In genomic region chr5:103562084-103562452, GRCh38 we compare ENCODE assay signal across 8 cellular contexts. TPM values are rescaled to one million over a fixed set of nuclear protein-coding genes. Genes with fewer than 3 reads are reported as not detected.
DNase-seq lines count a peak whose midpoint lies in the region; ATAC-seq, FAIRE-seq and TF ChIP-seq lines count a peak whose summit lies in the region.

No MANE protein-coding gene starts in this region.

- peak overlapping the region; percentile 74 for H3K27ac ChIP-seq in mesodermal cell (ENCODE audit: low read depth, low read length, severe bottlenecking)
- peak overlapping the region; percentile 10 to 16 for H3K27ac ChIP-seq in aorta (ENCODE audit: low read depth in 1 of 2, low read length in 2 of 2)

- H3K4me3 ChIP-seq in BE2C (ENCODE audit: low read depth, low read length) (peak overlapping the region; percentile 76), bronchial epithelial cell (ENCODE audit: low read depth, low read length) (peak overlapping the region; percentile 60), mesodermal cell (ENCODE audit: extremely low read depth, insufficient read depth, low read length, poor library complexity, severe bottlenecking) (peak overlapping the region; percentile 48), aorta (ENCODE audit: low read length in 2 of 2) (peak overlapping the region; percentile 78 to 93)

- DNase-seq in BE2C (no peak), bronchial epithelial cell (ENCODE audit: low read depth) (no peak), aorta (peak in 1 of 2 donors; percentile 44), DMS 273 (lab: John Stamatoyannopoulos, UW; ENCODE audit: unreplicated experiment) (no peak), Ammon's horn (ENCODE audit: low spot score) (no peak)

- H3K4me1 ChIP-seq in BE2C = no peaks in the 10 kb centered on the region
- H3K4me1 ChIP-seq in mesodermal cell (ENCODE audit: control insufficient read depth, insufficient read depth, low read length, poor library complexity, severe bottlenecking) = no peaks in the 10 kb centered on the region
- H3K4me1 ChIP-seq in aorta (ENCODE audit: control insufficient read depth in 1 of 2, insufficient read depth in 2 of 2, low read length in 2 of 2) = peaks cover 0 to 2% of the 10 kb centered on the region in 2 donors

- intact Hi-C loops in aorta (cut with DNase I) = no loop called here

- ATAC-seq in GM19467 (IDR thresholded peaks at IDR 0.05; ENCODE audit: unreplicated experiment) = peak; percentile 32
- ATAC-seq in HG03558 (IDR thresholded peaks at IDR 0.05; ENCODE audit: extremely low read depth, unreplicated experiment) = peak; percentile 30
- peak; percentile 51 for ATAC-seq in aorta (ENCODE audit: low FRiP score)

- no peak for FAIRE-seq in bronchial epithelial cell (lab: Jason Lieb, UNC)

- H3K27me3 ChIP-seq in BE2C (no peaks in the 10 kb centered on the region), bronchial epithelial cell (ENCODE audit: control insufficient read depth, insufficient read depth, low read length) (no peaks in the 10 kb centered on the region), aorta (ENCODE audit: control insufficient read depth in 1 of 2, insufficient read depth in 2 of 2, low read length in 1 of 2) (no peaks in the 10 kb centered on the region)

- 50 to 71% methylated on average over 7 to 9 of the region's 10 CpGs for WGBS in mesodermal cell (ENCODE audit: insufficient coverage in 2 of 2), 2 experiments
- 2 to 4% methylated on average over 10 of the region's 10 CpGs for WGBS in aorta, 2 donors

- TF ChIP-seq CTCF in BE2C (IDR thresholded peaks at IDR 0.05; ENCODE audit: low read depth, low read length) (no peak), bronchial epithelial cell (IDR thresholded peaks at IDR 0.05; ENCODE audit: insufficient read depth, low read length, severe bottlenecking) (no peak)

- no peaks in the 10 kb centered on the region for H3K9me3 ChIP-seq in BE2C
- H3K9me3 ChIP-seq in mesodermal cell (ENCODE audit: control insufficient read depth, low read length) = no peaks in the 10 kb centered on the region
- H3K9me3 ChIP-seq in aorta (ENCODE audit: control insufficient read depth, low read length) = no peaks in the 10 kb centered on the region

- H3K36me3 ChIP-seq in BE2C (no peaks in the 10 kb centered on the region), bronchial epithelial cell (ENCODE audit: control insufficient read depth, insufficient read depth, low read length) (peaks cover 1% of the 10 kb centered on the region), mesodermal cell (ENCODE audit: control insufficient read depth, insufficient read depth, low read length) (no peaks in the 10 kb centered on the region), aorta (ENCODE audit: control insufficient read depth in 1 of 2, insufficient read depth in 2 of 2, low read length in 1 of 2) (no peaks in the 10 kb centered on the region)

RNA-seq across cellular contexts. Expression of gene NUDT12, which starts 0.5 kb away (rescaled TPM):
- 6.9 TPM for polyA plus RNA-seq in BE2C (2012; ENCODE audit: insufficient read depth, insufficient read length, low read depth)
- total RNA-seq in bronchial epithelial cell (11.6 and 22.4 TPM in 2 replicates), aorta (1 to 10 TPM; 6.9 to 8.9 TPM)
- polyA plus RNA-seq in mesodermal cell (2013, experiment 1 of 2) = 7.3 TPM
- 9.3 TPM for polyA plus RNA-seq in mesodermal cell (2013, experiment 2 of 2)
- 1 to 10 TPM; 3.1 to 9.4 TPM for polyA plus RNA-seq in aorta
